ENCODE assay signal across 34 cellular contexts in the genomic region with DNA sequence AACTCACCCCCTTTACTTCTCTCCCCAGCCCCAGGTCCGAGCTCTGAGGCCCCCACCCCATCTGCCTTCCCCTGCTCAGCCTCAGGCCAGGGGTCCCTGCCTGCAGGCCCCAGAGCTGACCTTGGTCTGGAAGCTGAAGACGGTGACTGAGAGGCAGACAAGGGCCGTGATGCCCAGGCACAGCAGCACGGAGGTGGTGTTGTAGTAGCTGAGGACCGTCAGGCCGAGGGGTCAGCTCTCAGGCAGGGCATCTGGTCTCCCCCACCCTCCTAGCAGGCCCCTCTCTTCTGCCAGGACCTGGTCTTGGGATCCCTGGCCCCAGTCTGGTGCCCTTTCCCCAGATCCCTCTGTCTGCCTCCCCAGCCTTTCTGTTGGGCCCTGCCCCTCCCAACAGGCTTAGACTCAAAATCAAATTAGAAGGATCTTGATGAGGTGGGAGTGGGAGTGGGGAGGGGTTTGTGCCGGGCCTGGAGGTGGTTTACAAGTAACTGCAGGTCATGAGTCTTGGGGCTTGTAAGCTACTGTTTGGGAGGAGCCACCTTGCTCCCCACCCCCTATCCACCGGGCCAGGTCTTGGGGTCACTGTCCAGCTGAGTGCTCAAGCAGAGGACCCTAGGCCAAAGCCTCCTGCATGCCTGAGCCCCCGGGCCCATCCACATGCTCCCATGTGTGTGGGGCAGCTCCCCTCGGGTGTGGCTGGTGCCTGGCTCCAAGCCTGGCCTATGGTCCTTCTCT. TPM values are rescaled to one million over a fixed set of nuclear protein-coding genes. Genes with fewer than 3 reads are reported as not detected.
"Had no signal": no experiment of that assay in that cellular context is flagged by ENCODE, and none has a peak within 500 bp of the region (broad histone marks: within the 10 kb centered on the region; RNA-seq: fewer than 3 reads in every experiment).

No MANE protein-coding gene starts in this region.

- ATAC-seq: heart left ventricle; left lobe of liver; natural killer cell treated with Interleukin-12 subunit alpha and Interleukin-12 subunit beta and Interleukin-15 and Interleukin-18, amount 100 ng/mL, for 72 hours; stimulated activated naive B cell treated with anti-CD40 and anti-IgM and Interleukin-4, amounts not matched to agents 10 μg/mL and 1 μg/mL and 100 μg/mL, for 72 hours had no signal

- H3K36me3 ChIP-seq: brain microvascular endothelial cell, heart left ventricle, lower lobe of right lung, ovary, prostate gland, stomach, thyroid gland, upper lobe of right lung, WERI-Rb-1 had no signal

- H3K9me3 Mint-ChIP-seq: activated CD4-positive, alpha-beta memory T cell treated with anti-CD3 and anti-CD28 coated beads for 36 hours; activated CD4-positive, alpha-beta T cell treated with anti-CD3 and anti-CD28 coated beads, Interleukin-2, amount 10 ng/mL, durations not matched to agents 24 days and 14 days; activated naive CD4-positive, alpha-beta T cell treated with anti-CD3 and anti-CD28 coated beads, Interleukin-2, amount 10 ng/mL, durations not matched to agents 7 days and 5 days; activated naive CD8-positive, alpha-beta T cell treated with anti-CD3 and anti-CD28 coated beads, Interleukin-2, amount 10 ng/mL, durations not matched to agents 7 days and 5 days; activated T-helper 1 cell treated with anti-CD3 and anti-CD28 coated beads, Interleukin-12 subunit alpha, Interleukin-12 subunit beta, Interleukin-2, Interleukin-4 antibody, amounts not matched to agents 30 ng/mL and 10 ng/mL and 1 ng/mL, durations not matched to agents 14 hours and 24 hours and 36 hours; natural killer cell treated with Interleukin-12 subunit alpha and Interleukin-12 subunit beta and Interleukin-15 and Interleukin-18, amount 100 ng/mL, for 72 hours; stimulated activated naive B cell treated with anti-CD40 and anti-IgM and Interleukin-4, amounts not matched to agents 10 μg/mL and 1 μg/mL and 100 μg/mL, for 72 hours had no signal

- H3K27ac Mint-ChIP-seq: activated CD4-positive, alpha-beta memory T cell treated with anti-CD3 and anti-CD28 coated beads for 36 hours; activated CD4-positive, alpha-beta T cell treated with anti-CD3 and anti-CD28 coated beads, Interleukin-2, amount 10 ng/mL, durations not matched to agents 24 days and 14 days; activated naive CD4-positive, alpha-beta T cell treated with anti-CD3 and anti-CD28 coated beads, Interleukin-2, amount 10 ng/mL, durations not matched to agents 7 days and 5 days; activated T-helper 1 cell treated with anti-CD3 and anti-CD28 coated beads, Interleukin-12 subunit alpha, Interleukin-12 subunit beta, Interleukin-2, Interleukin-4 antibody, amounts not matched to agents 30 ng/mL and 10 ng/mL and 1 ng/mL, durations not matched to agents 14 hours and 24 hours and 36 hours; natural killer cell treated with Interleukin-12 subunit alpha and Interleukin-12 subunit beta and Interleukin-15 and Interleukin-18, amount 100 ng/mL, for 72 hours; stimulated activated naive B cell treated with anti-CD40 and anti-IgM and Interleukin-4, amounts not matched to agents 10 μg/mL and 1 μg/mL and 100 μg/mL, for 72 hours; T-helper 17 cell had no signal

- H3K4me1 ChIP-seq: heart left ventricle, lower lobe of right lung, upper lobe of right lung had no signal

- FAIRE-seq: astrocyte had no signal

- H3K4me3 Mint-ChIP-seq: activated CD4-positive, alpha-beta memory T cell treated with anti-CD3 and anti-CD28 coated beads for 36 hours; activated CD4-positive, alpha-beta T cell treated with anti-CD3 and anti-CD28 coated beads, Interleukin-2, amount 10 ng/mL, durations not matched to agents 24 days and 14 days; activated naive CD4-positive, alpha-beta T cell treated with anti-CD3 and anti-CD28 coated beads, Interleukin-2, amount 10 ng/mL, durations not matched to agents 7 days and 5 days; activated naive CD8-positive, alpha-beta T cell treated with anti-CD3 and anti-CD28 coated beads, Interleukin-2, amount 10 ng/mL, durations not matched to agents 7 days and 5 days; activated T-helper 1 cell treated with anti-CD3 and anti-CD28 coated beads, Interleukin-12 subunit alpha, Interleukin-12 subunit beta, Interleukin-2, Interleukin-4 antibody, amounts not matched to agents 30 ng/mL and 10 ng/mL and 1 ng/mL, durations not matched to agents 14 hours and 24 hours and 36 hours; natural killer cell treated with Interleukin-12 subunit alpha and Interleukin-12 subunit beta and Interleukin-15 and Interleukin-18, amount 100 ng/mL, for 72 hours; stimulated activated naive B cell treated with anti-CD40 and anti-IgM and Interleukin-4, amounts not matched to agents 10 μg/mL and 1 μg/mL and 100 μg/mL, for 72 hours had no signal

- DNase-seq: activated CD4-positive, alpha-beta memory T cell treated with anti-CD3 and anti-CD28 coated beads for 36 hours; activated CD4-positive, alpha-beta T cell treated with anti-CD3 and anti-CD28 coated beads, Interleukin-2, amount 10 ng/mL, durations not matched to agents 24 days and 14 days; activated CD4-positive, CD25-positive, alpha-beta regulatory T cell treated with anti-CD3 and anti-CD28 coated beads, Interleukin-2, amount 50 U/mL, for 72 hours; activated CD8-positive, alpha-beta memory T cell treated with anti-CD3 and anti-CD28 coated beads, Interleukin-2, amount 50 U/mL, for 4 hours; activated effector memory CD4-positive, alpha-beta T cell treated with anti-CD3 and anti-CD28 coated beads, Interleukin-2, amount 50 U/mL, for 16 hours; activated naive CD4-positive, alpha-beta T cell treated with anti-CD3 and anti-CD28 coated beads, Interleukin-2, amount 10 ng/mL, durations not matched to agents 7 days and 5 days; activated naive CD8-positive, alpha-beta T cell treated with anti-CD3 and anti-CD28 coated beads, Interleukin-2, amount 10 ng/mL, durations not matched to agents 7 days and 5 days; activated T-cell treated with anti-CD3 and anti-CD28 coated beads, Interleukin-2, amount 50 U/mL, for 1 hour; brain microvascular endothelial cell; caudate nucleus; foreskin fibroblast; kidney glomerular epithelial cell; lower lobe of right lung; mesendoderm; ovary; retina; stimulated activated CD4-positive, alpha-beta T cell treated with anti-CD3 and anti-CD28 coated beads, Interleukin-1b, Interleukin-23, amount 100 ng/mL, for 48 hours; stimulated activated CD4-positive, alpha-beta T cell treated with anti-CD3 and anti-CD28 coated beads, Interleukin-4, amount 100 ng/mL, for 4 hours; stimulated activated CD8-positive, alpha-beta memory T cell treated with anti-CD3 and anti-CD28 coated beads, Interleukin-4, amount 100 ng/mL, for 48 hours; stimulated activated naive B cell treated with anti-CD40 and anti-IgM and Interleukin-4, amounts not matched to agents 10 μg/mL and 1 μg/mL and 100 μg/mL, for 72 hours; T-helper 17 cell; T1000; thyroid gland; upper lobe of right lung; WERI-Rb-1 had no signal

- H3K36me3 Mint-ChIP-seq: activated CD4-positive, alpha-beta memory T cell treated with anti-CD3 and anti-CD28 coated beads for 36 hours; activated naive CD4-positive, alpha-beta T cell treated with anti-CD3 and anti-CD28 coated beads, Interleukin-2, amount 10 ng/mL, durations not matched to agents 7 days and 5 days; activated naive CD8-positive, alpha-beta T cell treated with anti-CD3 and anti-CD28 coated beads, Interleukin-2, amount 10 ng/mL, durations not matched to agents 7 days and 5 days; natural killer cell treated with Interleukin-12 subunit alpha and Interleukin-12 subunit beta and Interleukin-15 and Interleukin-18, amount 100 ng/mL, for 72 hours; stimulated activated naive B cell treated with anti-CD40 and anti-IgM and Interleukin-4, amounts not matched to agents 10 μg/mL and 1 μg/mL and 100 μg/mL, for 72 hours had no signal

- H3K9me3 ChIP-seq: heart left ventricle, lower lobe of right lung, ovary, prostate gland, stomach, thyroid gland, upper lobe of right lung had no signal

- H3K4me3 ChIP-seq: heart left ventricle, lower lobe of right lung, ovary, prostate gland, smooth muscle cell, stomach, thyroid gland, upper lobe of right lung had no signal

- H3K4me2 ChIP-seq: smooth muscle cell had no signal

- H3K4me1 Mint-ChIP-seq: activated CD4-positive, alpha-beta T cell treated with anti-CD3 and anti-CD28 coated beads, Interleukin-2, amount 10 ng/mL, durations not matched to agents 24 days and 14 days; activated naive CD4-positive, alpha-beta T cell treated with anti-CD3 and anti-CD28 coated beads, Interleukin-2, amount 10 ng/mL, durations not matched to agents 7 days and 5 days; activated naive CD8-positive, alpha-beta T cell treated with anti-CD3 and anti-CD28 coated beads, Interleukin-2, amount 10 ng/mL, durations not matched to agents 7 days and 5 days had no signal

- H3K27me3 ChIP-seq: ovary, thyroid gland had no signal

- H3K27ac ChIP-seq: brain microvascular endothelial cell, heart left ventricle, lower lobe of right lung, ovary, thyroid gland, upper lobe of right lung, WERI-Rb-1 had no signal

RNA-seq across cellular contexts. Expression of a gene that starts 14.2 kb away (rescaled TPM):
- total RNA-seq: left lobe of liver, mononuclear cell had no signal
